8 cellular contexts compared by ENCODE assay signal in genomic region chr19:40714519-40715299, GRCh38. TPM values are rescaled to one million over a fixed set of nuclear protein-coding genes. Genes with fewer than 3 reads are reported as not detected.
A peak's percentile ranks its signal among the peaks of the same experiment; 100 is the strongest.
DNase-seq lines count a peak whose midpoint lies in the region; ATAC-seq and TF ChIP-seq lines count a peak whose summit lies in the region.

No MANE protein-coding gene starts in this region.

- no peaks in the 10 kb centered on the region for H3K27me3 Mint-ChIP-seq in T-helper 1 cell treated with Interleukin-12 subunit alpha and Interleukin-12 subunit beta and Interleukin-4 antibody, amounts not matched to agents 30 μg/mL and 1 μg/mL, for 36 hours (ENCODE audit: low read depth)
- no peaks in the 10 kb centered on the region for H3K27me3 Mint-ChIP-seq in progenitor cell of endocrine pancreas

- H3K27ac ChIP-seq in left ventricle myocardium inferior (replicated peaks): peak overlapping the region; percentile 97
- H3K27ac ChIP-seq in upper lobe of left lung: peak overlapping the region; percentile 98 to 99 (median 98)

- DNase-seq in GM12864 (ENCODE audit: low read depth): peak; percentile 64
- DNase-seq in NCI-H146 (lab: John Stamatoyannopoulos, UW): peak; percentile 97
- DNase-seq in amniotic stem cell (lab: John Stamatoyannopoulos, UW): peak; percentile 89
- peak; percentile 95 for DNase-seq in left ventricle myocardium inferior
- DNase-seq in progenitor cell of endocrine pancreas (ENCODE audit: low spot score, unreplicated experiment): peak; percentile 92
- peak; percentile 98 to 99 for DNase-seq in upper lobe of left lung

- peak overlapping the region; percentile 95 for H3K27ac Mint-ChIP-seq in T-helper 1 cell treated with Interleukin-12 subunit alpha and Interleukin-12 subunit beta and Interleukin-4 antibody, amounts not matched to agents 30 μg/mL and 1 μg/mL, for 36 hours
- H3K27ac Mint-ChIP-seq in progenitor cell of endocrine pancreas: peak overlapping the region; percentile 98

- H3K4me3 Mint-ChIP-seq in T-helper 1 cell treated with Interleukin-12 subunit alpha and Interleukin-12 subunit beta and Interleukin-4 antibody, amounts not matched to agents 30 μg/mL and 1 μg/mL, for 36 hours: peak overlapping the region; percentile 83
- peak overlapping the region; percentile 89 for H3K4me3 Mint-ChIP-seq in progenitor cell of endocrine pancreas (ENCODE audit: low read depth)

- 5 to 13% methylated on average over 17 to 30 of the region's 31 CpGs for WGBS in upper lobe of left lung, 2 donors

- H3K36me3 ChIP-seq in left ventricle myocardium inferior (peaks cover 30% of the 10 kb centered on the region), upper lobe of left lung (peaks cover under 1 to 23% (median 16%) of the 10 kb centered on the region in 4 donors)

- TF ChIP-seq CTCF in GM12864 (IDR thresholded peaks at IDR 0.05; ENCODE audit: low read depth, low read length, missing control alignments): no peak
- peak; percentile 12 for TF ChIP-seq CTCF in left ventricle myocardium inferior (IDR thresholded peaks at IDR 0.05; ENCODE audit: borderline replicate concordance)
- no peak for TF ChIP-seq CTCF in progenitor cell of endocrine pancreas (IDR thresholded peaks at IDR 0.05; ENCODE audit: unreplicated experiment)
- peak in 1 of 6 experiments; percentile 21 for TF ChIP-seq CTCF in upper lobe of left lung (IDR thresholded peaks at IDR 0.05)

- ATAC-seq in HG02763 (IDR thresholded peaks at IDR 0.05; ENCODE audit: unreplicated experiment) (peak; percentile 60), upper lobe of left lung (ENCODE audit: low FRiP score in 2 of 2) (peak; percentile 86 to 89)

- H3K4me3 ChIP-seq in GM12864 (ENCODE audit: low read depth, low read length) (peak overlapping the region; percentile 83), left ventricle myocardium inferior (peak overlapping the region; percentile 85), upper lobe of left lung (peak overlapping the region; percentile 48 to 90 (median 76))

- intact Hi-C loops in left ventricle myocardium inferior (cut with micrococcal nuclease): no loop called here

- no peak for TF ChIP-seq EP300 in upper lobe of left lung (IDR thresholded peaks at IDR 0.05)

- H3K4me1 ChIP-seq in left ventricle myocardium inferior (peaks cover 57% of the 10 kb centered on the region), upper lobe of left lung (peaks cover 27 to 52% (median 28%) of the 10 kb centered on the region in 4 donors)

- peak in 1 of 4 donors; percentile 27 for TF ChIP-seq POLR2A in upper lobe of left lung (IDR thresholded peaks at IDR 0.05)

- no peaks in the 10 kb centered on the region for H3K9me3 Mint-ChIP-seq in T-helper 1 cell treated with Interleukin-12 subunit alpha and Interleukin-12 subunit beta and Interleukin-4 antibody, amounts not matched to agents 30 μg/mL and 1 μg/mL, for 36 hours
- H3K9me3 Mint-ChIP-seq in progenitor cell of endocrine pancreas (ENCODE audit: low read depth): no peaks in the 10 kb centered on the region

- peaks cover 38% of the 10 kb centered on the region for H3K4me1 Mint-ChIP-seq in T-helper 1 cell treated with Interleukin-12 subunit alpha and Interleukin-12 subunit beta and Interleukin-4 antibody, amounts not matched to agents 30 μg/mL and 1 μg/mL, for 36 hours (ENCODE audit: low read depth)
- peaks cover 27% of the 10 kb centered on the region for H3K4me1 Mint-ChIP-seq in progenitor cell of endocrine pancreas (ENCODE audit: low read depth)

- no peaks in the 10 kb centered on the region for H3K9me3 ChIP-seq in left ventricle myocardium inferior (replicated peaks)
- H3K9me3 ChIP-seq in upper lobe of left lung: no peaks in the 10 kb centered on the region

- peaks cover 14% of the 10 kb centered on the region for H3K36me3 Mint-ChIP-seq in T-helper 1 cell treated with Interleukin-12 subunit alpha and Interleukin-12 subunit beta and Interleukin-4 antibody, amounts not matched to agents 30 μg/mL and 1 μg/mL, for 36 hours (ENCODE audit: low read depth)
- peaks cover 13% of the 10 kb centered on the region for H3K36me3 Mint-ChIP-seq in progenitor cell of endocrine pancreas (ENCODE audit: insufficient read depth)

- H3K27me3 ChIP-seq in left ventricle myocardium inferior (ENCODE audit: low read depth) (no peaks in the 10 kb centered on the region), upper lobe of left lung (no peaks in the 10 kb centered on the region)

RNA-seq across cellular contexts. Expression of gene COQ8B, which starts 2.0 kb away (rescaled TPM):
- 24.0 TPM for total RNA-seq in left ventricle myocardium inferior
- 55.8 and 58.6 TPM in 2 replicates for total RNA-seq in progenitor cell of endocrine pancreas
- total RNA-seq in upper lobe of left lung: 100 to 1,000 TPM in 2 of 6 donors, 10 to 100 TPM in 4; 46.2 to 142 (median 65.4) TPM

RNA-seq across cellular contexts. Expression of gene ITPKC, which starts 2.2 kb away (rescaled TPM):
- 9.8 TPM for total RNA-seq in left ventricle myocardium inferior
- total RNA-seq in progenitor cell of endocrine pancreas: 20.1 and 20.7 TPM in 2 replicates
- 10 to 100 TPM; 38.4 to 76.0 (median 55.2) TPM for total RNA-seq in upper lobe of left lung

RNA-seq across cellular contexts. Expression of gene NUMBL, which starts 24.3 kb away (rescaled TPM):
- total RNA-seq in left ventricle myocardium inferior (14.7 TPM), progenitor cell of endocrine pancreas (14.6 and 20.9 TPM in 2 replicates), upper lobe of left lung (100 to 1,000 TPM in 1 of 6 donors, 10 to 100 TPM in 5; 18.0 to 133 (median 23.8) TPM)

RNA-seq across cellular contexts. Expression of gene ACTMAP, which starts 35.6 kb away (rescaled TPM):
- total RNA-seq in left ventricle myocardium inferior: 7.4 TPM
- 21.1 and 22.5 TPM in 2 replicates for total RNA-seq in progenitor cell of endocrine pancreas
- 10 to 100 TPM; 16.0 to 28.4 (median 21.5) TPM for total RNA-seq in upper lobe of left lung

RNA-seq across cellular contexts. Expression of gene SNRPA, which starts 36.3 kb away (rescaled TPM):
- total RNA-seq in left ventricle myocardium inferior: 27.9 TPM
- total RNA-seq in progenitor cell of endocrine pancreas: 111 and 126 TPM in 2 replicates
- total RNA-seq in upper lobe of left lung: 10 to 100 TPM; 32.4 to 90.1 (median 55.3) TPM

Comparison
In these comparisons a context has a peak if more than half of its experiments do, and no peak if none do; other contexts are left out.
1. Peak in every context shown above with its lines: DNase-seq, ATAC-seq, H3K4me3 ChIP-seq and H3K27ac ChIP-seq.